ENCODE assay signal across 8 cellular contexts in the genomic region with DNA sequence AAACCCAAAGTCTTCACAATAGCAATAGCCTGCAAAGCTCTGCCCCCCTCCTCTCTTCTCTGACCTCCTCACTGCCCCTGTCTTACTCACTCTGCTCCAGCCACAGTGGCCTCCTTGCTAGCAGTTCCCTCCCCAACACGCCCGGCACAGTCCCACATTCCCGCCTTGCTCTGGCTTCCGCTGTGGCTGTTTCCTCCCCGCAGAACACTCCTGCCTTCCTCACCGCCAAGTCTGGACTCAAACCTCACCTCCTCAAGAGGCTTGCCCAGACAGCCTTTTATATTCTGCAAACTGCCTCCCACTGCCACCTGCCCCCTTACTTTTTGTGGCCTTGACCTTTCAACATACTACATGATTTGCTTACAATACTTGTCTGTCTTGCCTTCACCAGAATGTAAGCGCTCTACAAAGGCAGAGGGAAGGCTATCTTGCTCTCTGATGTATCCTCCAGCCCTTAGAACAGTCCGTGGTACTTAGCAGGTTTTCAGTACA. TPM values are rescaled to one million over a fixed set of nuclear protein-coding genes. Genes with fewer than 3 reads are reported as not detected.
DNase-seq lines count a peak whose midpoint lies in the region; ATAC-seq and TF ChIP-seq lines count a peak whose summit lies in the region.

No MANE protein-coding gene starts in this region.

- H2AFZ ChIP-seq in neural progenitor cell (replicated peaks): peak overlapping the region; percentile 99

- peak; percentile 16 for ATAC-seq in HG03139 (IDR thresholded peaks at IDR 0.05; ENCODE audit: unreplicated experiment)

- no peaks in the 10 kb centered on the region for H3K36me3 ChIP-seq in neural progenitor cell

- no peak overlapping the region for H3K27ac ChIP-seq in neural progenitor cell

- peaks cover 11% of the 10 kb centered on the region for H3F3A ChIP-seq in neural progenitor cell (ENCODE audit: low read depth)

- H3K27me3 Mint-ChIP-seq in neural progenitor cell (ENCODE audit: insufficient read depth, low read depth): peaks cover 7% of the 10 kb centered on the region

- no peaks in the 10 kb centered on the region for H4K20me1 ChIP-seq in neural progenitor cell (ENCODE audit: low read depth)

- H3K4me1 ChIP-seq in neural progenitor cell: peaks cover 10% of the 10 kb centered on the region

- H3K9ac ChIP-seq in neural progenitor cell: no peak overlapping the region

- H3K27ac Mint-ChIP-seq in neural progenitor cell: peak overlapping the region; percentile 22

- H3K36me3 Mint-ChIP-seq in neural progenitor cell: peaks cover 14% of the 10 kb centered on the region

- H3K79me2 ChIP-seq in neural progenitor cell (ENCODE audit: low read depth): peaks cover 12% of the 10 kb centered on the region

- no peaks in the 10 kb centered on the region for H3K9me3 Mint-ChIP-seq in neural progenitor cell

- DNase-seq in NCI-H146 (lab: John Stamatoyannopoulos, UW) (peak; percentile 22), NCI-H146 treated with DMSO at 0.1 percent for 48 hours (lab: John Stamatoyannopoulos, UW; ENCODE audit: unreplicated experiment) (no peak), fibroblast of pulmonary artery (ENCODE audit: low read depth) (peak; percentile 38), neural progenitor cell (ENCODE audit: low spot score) (peak; percentile 51), NCI-H128 (lab: John Stamatoyannopoulos, UW; ENCODE audit: unreplicated experiment) (no peak), NAMALWA (ENCODE audit: low spot score) (no peak)

- peak overlapping the region; percentile 88 for H3K4me3 Mint-ChIP-seq in neural progenitor cell

- H3K4me2 ChIP-seq in neural progenitor cell: peak overlapping the region; percentile 98

- H3K4me3 ChIP-seq in WI38 (ENCODE audit: low read depth, low read length) (peak overlapping the region; percentile 94), fibroblast of pulmonary artery (replicated peaks; ENCODE audit: low read depth, low read length) (peak overlapping the region; percentile 98), neural progenitor cell (peak overlapping the region; percentile 86)

- TF ChIP-seq CTCF in WI38 (IDR thresholded peaks at IDR 0.05; ENCODE audit: low read depth, low read length): no peak
- no peak for TF ChIP-seq CTCF in fibroblast of pulmonary artery (IDR thresholded peaks at IDR 0.05; ENCODE audit: low read length, missing control alignments)
- TF ChIP-seq CTCF in neural progenitor cell (IDR thresholded peaks at IDR 0.05): no peak

- H3K9me3 ChIP-seq in neural progenitor cell (ENCODE audit: low read depth): no peaks in the 10 kb centered on the region

- H3K27me3 ChIP-seq in neural progenitor cell: peaks cover 4% of the 10 kb centered on the region

- peaks cover 25% of the 10 kb centered on the region for H3K4me1 Mint-ChIP-seq in neural progenitor cell

RNA-seq across cellular contexts. Expression of a gene that starts 0.4 kb away (rescaled TPM):
- total RNA-seq in neural progenitor cell (ENCODE audit: low replicate concordance): 77.7 and 106 TPM in 2 replicates

RNA-seq across cellular contexts. Expression of a gene that starts 16.3 kb away (rescaled TPM):
- total RNA-seq in neural progenitor cell (ENCODE audit: low replicate concordance): 19.4 and 44.5 TPM in 2 replicates

RNA-seq across cellular contexts. Expression of a gene that starts 17.2 kb away (rescaled TPM):
- total RNA-seq in neural progenitor cell (ENCODE audit: low replicate concordance): 120 and 124 TPM in 2 replicates

RNA-seq across cellular contexts. Expression of a gene that starts 46.5 kb away (rescaled TPM):
- total RNA-seq in neural progenitor cell (ENCODE audit: low replicate concordance): 22.7 and 37.4 TPM in 2 replicates

RNA-seq across cellular contexts. Expression of a gene that starts 48.4 kb away (rescaled TPM):
- 144 and 200 TPM in 2 replicates for total RNA-seq in neural progenitor cell (ENCODE audit: low replicate concordance)

Comparison
In these comparisons a context has a peak if more than half of its experiments do, and no peak if none do; other contexts are left out.
1. DNase-seq: peak in NCI-H146 (single experiment), fibroblast of pulmonary artery (single experiment) and neural progenitor cell (single experiment); none in NCI-H146 treated with DMSO at 0.1 percent for 48 hours (single experiment), NCI-H128 (single experiment) and NAMALWA (single experiment).
2. Peak in every context shown above with its lines, with median percentiles within 50 percentile points of each other: H3K4me3 ChIP-seq.